ENCODE assay signal across 8 cellular contexts in the genomic region with DNA sequence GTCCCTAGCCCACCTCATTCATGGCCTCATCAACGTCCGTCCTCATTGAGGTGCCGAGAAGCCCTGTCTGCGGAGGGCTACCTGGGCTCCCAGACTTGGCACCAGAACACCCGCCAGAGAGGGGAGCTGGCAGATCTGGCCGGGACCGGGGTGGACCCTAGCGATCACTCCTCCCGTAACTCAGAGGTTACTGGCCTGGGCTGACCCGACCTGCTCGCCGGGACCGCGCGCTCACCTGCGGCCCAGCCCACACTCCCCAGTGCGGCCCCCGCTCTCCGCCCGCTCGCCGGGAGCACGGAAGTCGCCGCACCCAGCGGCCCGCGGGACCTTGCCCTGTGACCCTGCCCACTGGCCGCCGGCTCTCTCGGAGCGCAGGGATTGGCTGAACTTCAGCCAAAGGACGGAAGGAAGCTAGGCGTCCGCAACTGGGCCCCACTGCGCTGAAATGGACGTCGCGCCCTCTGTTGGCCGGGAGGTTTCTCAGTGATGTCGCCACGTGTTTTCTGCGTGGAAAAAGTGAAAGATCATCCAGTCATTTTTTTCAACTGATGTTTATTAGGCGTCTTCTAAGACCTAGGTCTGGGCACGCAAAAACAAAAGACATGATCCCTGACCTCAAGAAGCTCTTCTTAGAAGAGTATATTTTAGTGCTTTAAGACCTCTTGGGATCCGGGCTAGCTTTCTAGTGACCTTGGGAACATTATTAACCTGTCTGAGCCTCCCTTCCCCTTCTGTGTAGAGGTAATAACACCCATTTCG. TPM values are rescaled to one million over a fixed set of nuclear protein-coding genes. Genes with fewer than 3 reads are reported as not detected.
DNase-seq lines count a peak whose midpoint lies in the region; ATAC-seq and TF ChIP-seq lines count a peak whose summit lies in the region.

A gene with protein sequence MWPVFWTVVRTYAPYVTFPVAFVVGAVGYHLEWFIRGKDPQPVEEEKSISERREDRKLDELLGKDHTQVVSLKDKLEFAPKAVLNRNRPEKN (minus strand): TSS at position 308 of the 759 bp plus-strand sequence. CDS start 3,772 bp downstream, outside the sequence.

- peaks cover 8% of the 10 kb centered on the region in 2 donors for H3K36me3 Mint-ChIP-seq in activated naive CD4-positive, alpha-beta T cell treated with anti-CD3 and anti-CD28 coated beads, Interleukin-2, amount 50 U/mL, for 72 hours

- intact Hi-C loops in testis (cut with DNase I; ENCODE audit: low total_unique reads) = no loop called here

- TF ChIP-seq POLR2A in testis (IDR thresholded peaks at IDR 0.05) = no peak

- 1% methylated on average over 10 to 27 of the region's 47 CpGs for WGBS in testis, 2 donors

- DNase-seq in NCI-H1048 (lab: John Stamatoyannopoulos, UW) (peak; percentile 65), SKM-1 (lab: John Stamatoyannopoulos, UW; ENCODE audit: unreplicated experiment) (peak; percentile 94), glomerular endothelial cell (ENCODE audit: extremely low read depth, low read depth, low spot score) (no peak), omental fat pad (ENCODE audit: low spot score) (peak; percentile 80), testis (peak; percentile 96)
- peak; percentile 89 to 95 for DNase-seq in activated naive CD4-positive, alpha-beta T cell treated with anti-CD3 and anti-CD28 coated beads, Interleukin-2, amount 50 U/mL, for 72 hours (ENCODE audit: low spot score in 2 of 2)

- peak within 1 kb of the TSS; percentile 46 to 78 for H3K27ac ChIP-seq in testis

- H3K4me1 ChIP-seq in testis = peaks cover 17% of the 10 kb centered on the region

- peak in 1 of 3 donors; percentile 26 for TF ChIP-seq CTCF in omental fat pad (IDR thresholded peaks at IDR 0.05)
- TF ChIP-seq CTCF in testis (IDR thresholded peaks at IDR 0.05) = peak; percentile 87 to 98 (median 97)

- ATAC-seq in HG02571 (IDR thresholded peaks at IDR 0.05; ENCODE audit: unreplicated experiment) (peak; percentile 95), omental fat pad (ENCODE audit: low FRiP score) (peak; percentile 99)
- ATAC-seq in activated naive CD4-positive, alpha-beta T cell treated with anti-CD3 and anti-CD28 coated beads, Interleukin-2, amount 50 U/mL, for 72 hours = peak; percentile 92 to 97

- no peaks in the 10 kb centered on the region for H3K36me3 ChIP-seq in testis (ENCODE audit: low read depth, missing control alignments)

- no peaks in the 10 kb centered on the region for H3K9me3 Mint-ChIP-seq in activated naive CD4-positive, alpha-beta T cell treated with anti-CD3 and anti-CD28 coated beads, Interleukin-2, amount 50 U/mL, for 72 hours

- H3K9me3 ChIP-seq in testis = no peaks in the 10 kb centered on the region

- H3K27ac Mint-ChIP-seq in activated naive CD4-positive, alpha-beta T cell treated with anti-CD3 and anti-CD28 coated beads, Interleukin-2, amount 50 U/mL, for 72 hours = peak within 1 kb of the TSS; percentile 94 to 98

- no peaks in the 10 kb centered on the region for H3K27me3 ChIP-seq in testis

- peak within 1 kb of the TSS; percentile 96 for H3K4me3 ChIP-seq in GM08714 (ENCODE audit: low read length)
- H3K4me3 ChIP-seq in testis = peak within 1 kb of the TSS; percentile 81 to 90

RNA-seq across cellular contexts. Expression of the gene that starts here (rescaled TPM):
- 10 to 100 TPM; 48.7 to 49.1 TPM for total RNA-seq in activated naive CD4-positive, alpha-beta T cell treated with anti-CD3 and anti-CD28 coated beads, Interleukin-2, amount 50 U/mL, for 72 hours
- 34.1 and 40.2 TPM in 2 replicates for total RNA-seq in glomerular endothelial cell
- total RNA-seq in omental fat pad = 10 to 100 TPM; 34.0 to 65.4 (median 42.1) TPM
- total RNA-seq in testis = 10 to 100 TPM; 25.8 to 27.1 TPM
- 52.3 TPM for polyA plus RNA-seq in testis (ENCODE audit: insufficient read depth, low read depth, low replicate concordance)
